Comparison of ENCODE assay signal across 11 cellular contexts in genomic region chr7:36119005-36119711, GRCh38. TPM values are rescaled to one million over a fixed set of nuclear protein-coding genes. Genes with fewer than 3 reads are reported as not detected.
DNase-seq lines count a peak whose midpoint lies in the region; ATAC-seq and TF ChIP-seq lines count a peak whose summit lies in the region.
"Had no signal": no experiment of that assay in that cellular context is flagged by ENCODE, and none has a peak within 500 bp of the region (broad histone marks: within the 10 kb centered on the region; RNA-seq: fewer than 3 reads in every experiment).

No MANE protein-coding gene starts in this region.

- no peaks in the 10 kb centered on the region for H3K9me3 ChIP-seq in neutrophil

- H3K4me1 Mint-ChIP-seq in mesothelial cell of epicardium: peaks cover 19% of the 10 kb centered on the region

- DNase-seq in CD1c-positive myeloid dendritic cell (ENCODE audit: extremely low spot score) (peak; percentile 97), NCI-H446 (lab: John Stamatoyannopoulos, UW) (peak; percentile 6 to 56), dedifferentiated amniotic fluid mesenchymal stem cell (ENCODE audit: extremely low spot score) (peak; percentile 97), mesothelial cell of epicardium (ENCODE audit: low spot score in 2 of 2, unreplicated experiment in 2 of 2) (no peak), NAMALWA (ENCODE audit: low spot score) (no peak)
- DNase-seq in activated CD4-positive, alpha-beta T cell treated with anti-CD3 and anti-CD28 coated beads for 48 hours: no peak
- DNase-seq: central memory CD4-positive, alpha-beta T cell had no signal

- peaks cover 29% of the 10 kb centered on the region for H3K9me3 Mint-ChIP-seq in mesothelial cell of epicardium

- no peaks in the 10 kb centered on the region for H3K27me3 ChIP-seq in neutrophil

- H3K36me3 Mint-ChIP-seq in mesothelial cell of epicardium: peaks cover 8% of the 10 kb centered on the region

- no peak overlapping the region for H3K27ac Mint-ChIP-seq in mesothelial cell of epicardium
- H3K27ac Mint-ChIP-seq: T-cell had no signal

- no peaks in the 10 kb centered on the region for H3K36me3 ChIP-seq in neutrophil

- ATAC-seq in GM19395 (IDR thresholded peaks at IDR 0.05; ENCODE audit: unreplicated experiment): no peak
- ATAC-seq: T-cell had no signal

- H3K4me3 Mint-ChIP-seq in mesothelial cell of epicardium: no peak overlapping the region
- H3K4me3 Mint-ChIP-seq: T-cell had no signal

- peak overlapping the region; percentile 91 for H3K27ac ChIP-seq in neutrophil
- H3K27ac ChIP-seq: parathyroid adenoma had no signal

- TF ChIP-seq CTCF in neutrophil (IDR thresholded peaks at IDR 0.05) (peak; percentile 16), mesothelial cell of epicardium (IDR thresholded peaks at IDR 0.05; ENCODE audit: unreplicated experiment) (no peak)

- H3K4me3 ChIP-seq in neutrophil (ENCODE audit: low read depth in 1 of 2, low read length in 1 of 2): peak overlapping the region; percentile 29 to 46

- peaks cover 45 to 61% of the 10 kb centered on the region in 2 experiments for H3K4me1 ChIP-seq in neutrophil (ENCODE audit: control insufficient read depth in 1 of 2, insufficient read depth in 1 of 2, low read depth in 1 of 2, low read length in 1 of 2)
- H3K4me1 ChIP-seq: parathyroid adenoma had no signal

- peaks cover 10% of the 10 kb centered on the region for H3K27me3 Mint-ChIP-seq in mesothelial cell of epicardium (ENCODE audit: low read depth)

RNA-seq across cellular contexts. Expression of gene EEPD1, which starts 33.9 kb away (rescaled TPM):
- total RNA-seq in mesothelial cell of epicardium: 18.0 to 21.8 TPM (median 20.1 TPM) in 3 replicates

Comparison
In these comparisons a context has a peak if more than half of its experiments do, and no peak if none do; other contexts are left out.
1. DNase-seq: peak in CD1c-positive myeloid dendritic cell (single experiment), NCI-H446 (2 of 2) and dedifferentiated amniotic fluid mesenchymal stem cell (single experiment); none in mesothelial cell of epicardium (0 of 2), NAMALWA (single experiment) and activated CD4-positive, alpha-beta T cell treated with anti-CD3 and anti-CD28 coated beads for 48 hours (single experiment).